ENCODE assay signal across 25 cellular contexts in the genomic region with DNA sequence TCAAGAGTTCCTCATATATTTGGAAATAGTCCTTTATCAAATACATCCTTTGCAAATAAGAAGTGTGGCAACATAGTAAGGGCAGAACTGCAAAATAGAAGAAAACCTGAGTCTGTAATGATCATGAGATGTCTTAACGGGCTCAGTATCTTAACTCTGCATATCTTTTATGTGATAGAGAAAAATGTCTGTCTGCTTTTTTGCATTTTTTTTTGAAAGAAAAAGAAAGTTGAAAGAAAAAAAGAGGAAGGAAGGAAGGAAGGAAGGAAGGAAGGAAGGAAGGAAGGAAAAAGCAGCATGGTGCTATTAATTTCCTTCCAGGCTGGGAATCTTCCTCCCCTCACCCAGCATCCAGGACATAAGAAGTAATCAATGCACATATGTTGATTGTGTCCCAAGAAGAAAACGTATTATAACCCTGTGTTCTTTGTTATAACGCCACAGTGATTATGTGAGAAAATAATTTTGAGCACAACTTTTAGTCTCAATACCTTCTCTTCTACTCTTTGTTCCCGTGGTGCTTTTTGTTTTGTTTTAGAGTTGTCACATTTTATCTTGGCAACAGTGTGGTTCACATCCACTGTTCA. TPM values are rescaled to one million over a fixed set of nuclear protein-coding genes. Genes with fewer than 3 reads are reported as not detected.
"Had no signal": no experiment of that assay in that cellular context is flagged by ENCODE, and none has a peak within 500 bp of the region (broad histone marks: within the 10 kb centered on the region; RNA-seq: fewer than 3 reads in every experiment).

No MANE protein-coding gene starts in this region.

- FAIRE-seq: small intestine had no signal

- H3K9me3 ChIP-seq: ovary, psoas muscle, right lobe of liver, suprapubic skin, testis, tibial artery, transverse colon, upper lobe of right lung, uterus had no signal

- H3K27ac ChIP-seq: parathyroid adenoma, psoas muscle, right lobe of liver, sigmoid colon, suprapubic skin, tibial artery, transverse colon, upper lobe of right lung, uterus had no signal

- H3K4me3 ChIP-seq: ovary, psoas muscle, right lobe of liver, sigmoid colon, suprapubic skin, testis, tibial artery, transverse colon, upper lobe of right lung, uterus had no signal

- DNase-seq: naive B cell; natural killer cell; occipital lobe; ovary; posterior cingulate gyrus; psoas muscle; right cardiac atrium; right lobe of liver; sigmoid colon; small intestine; stimulated activated CD4-positive, alpha-beta T cell treated with anti-CD3 and anti-CD28 coated beads, Interleukin-15, amount 100 ng/mL, for 24 hours; stimulated activated CD4-positive, alpha-beta T cell treated with anti-CD3 and anti-CD28 coated beads, Interleukin-2, amount 100 ng/mL, for 24 hours; stimulated activated CD4-positive, alpha-beta T cell treated with anti-CD3 and anti-CD28 coated beads, Interleukin-2, amount 100 ng/mL, for 48 hours; stimulated activated CD4-positive, alpha-beta T cell treated with anti-CD3 and anti-CD28 coated beads, Interleukin-4, amount 100 ng/mL, for 24 hours; stimulated activated naive B cell treated with anti-CD40 and anti-IgM and Interleukin-4, amounts not matched to agents 10 μg/mL and 1 μg/mL and 100 μg/mL, for 72 hours; stimulated activated naive CD4-positive, alpha-beta T cell treated with Interleukin-2 at 50 U/mL for 16 hours; substantia nigra; testis; tibial artery; transverse colon; upper lobe of right lung; uterus had no signal

- H3K9ac ChIP-seq: parathyroid adenoma had no signal

- H3K36me3 ChIP-seq: ovary, right lobe of liver, sigmoid colon, suprapubic skin, tibial artery, transverse colon, upper lobe of right lung, uterus had no signal

- H2AFZ ChIP-seq: parathyroid adenoma had no signal

- H3K4me1 ChIP-seq: parathyroid adenoma, psoas muscle, right lobe of liver, sigmoid colon, suprapubic skin, tibial artery, transverse colon, upper lobe of right lung, uterus had no signal

- H3K79me2 ChIP-seq: parathyroid adenoma had no signal

- H3K27me3 ChIP-seq: ovary, right lobe of liver, sigmoid colon, suprapubic skin, testis, tibial artery, transverse colon, upper lobe of right lung, uterus had no signal

RNA-seq across cellular contexts. Expression of gene PCSK2, which starts 58.7 kb away (rescaled TPM):
- total RNA-seq: natural killer cell, osteoblast had no signal
